In the genomic region with DNA sequence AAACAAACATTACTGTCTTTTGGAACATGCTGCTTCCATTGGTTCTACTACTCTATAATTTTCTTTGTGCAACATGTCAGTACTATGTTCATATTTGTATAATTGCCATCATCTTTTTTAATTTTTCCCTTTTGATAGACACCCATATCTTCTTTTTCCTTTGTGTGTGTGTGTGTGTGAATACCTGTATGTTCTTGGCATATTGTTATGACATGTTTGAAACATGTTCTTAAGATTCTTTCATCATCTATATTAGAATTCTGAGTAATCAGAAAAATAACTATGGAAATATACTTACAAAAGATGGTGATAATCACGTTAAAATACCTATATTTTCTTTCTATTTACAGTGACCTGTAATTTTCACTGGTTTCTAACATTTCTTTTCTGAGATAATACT, we compare ENCODE assay signal across 30 cellular contexts.
"Had no signal": no experiment of that assay in that cellular context is flagged by ENCODE, and none has a peak within 500 bp of the region (broad histone marks: within the 10 kb centered on the region; RNA-seq: fewer than 3 reads in every experiment).

No MANE protein-coding gene starts in this region.

- H3K27ac ChIP-seq: adrenal gland, breast epithelium, epithelial cell of prostate, esophagus squamous epithelium had no signal

- H3K36me3 Mint-ChIP-seq: brain had no signal

- DNase-seq: activated CD4-positive, alpha-beta T cell treated with anti-CD3 and anti-CD28 coated beads, Interleukin-2, amount 10 ng/mL, durations not matched to agents 24 days and 14 days; activated CD4-positive, CD25-positive, alpha-beta regulatory T cell; activated CD4-positive, CD25-positive, alpha-beta regulatory T cell treated with anti-CD3 and anti-CD28 coated beads, Interleukin-2, amount 50 U/mL, for 72 hours; activated CD8-positive, alpha-beta memory T cell treated with anti-CD3 and anti-CD28 coated beads, Interleukin-2, amount 10 ng/mL, durations not matched to agents 7 days and 5 days; activated CD8-positive, alpha-beta memory T cell treated with anti-CD3 and anti-CD28 coated beads, Interleukin-2, amount 50 U/mL, for 4 hours; activated CD8-positive, alpha-beta T cell treated with anti-CD3 and anti-CD28 coated beads, Interleukin-2, amount 10 ng/mL, durations not matched to agents 7 days and 5 days; activated effector memory CD4-positive, alpha-beta T cell treated with Interleukin-2 at 50 U/mL for 16 hours; activated naive CD8-positive, alpha-beta T cell treated with anti-CD3 and anti-CD28 coated beads for 36 hours; activated naive CD8-positive, alpha-beta T cell treated with anti-CD3 and anti-CD28 coated beads, Interleukin-2, amount 50 U/mL, for 24 hours; activated T-cell treated with anti-CD3 and anti-CD28 coated beads, Interleukin-2, amount 50 U/mL, for 1 hour; adrenal gland; amygdala; aorta; cortex of kidney; dermis blood vessel endothelial cell; effector CD4-positive, alpha-beta T cell; effector memory CD8-positive, alpha-beta T cell; esophagus squamous epithelium; head of caudate nucleus; T-helper 2 cell had no signal

- H3K9me3 Mint-ChIP-seq: activated naive CD4-positive, alpha-beta T cell treated with anti-CD3 and anti-CD28 coated beads, Interleukin-2, amount 50 U/mL, for 24 hours; brain; central memory CD8-positive, alpha-beta T cell had no signal

- ATAC-seq: activated CD4-positive, alpha-beta T cell treated with anti-CD3 and anti-CD28 coated beads for 36 hours; activated CD8-positive, alpha-beta memory T cell treated with anti-CD3 and anti-CD28 coated beads, Interleukin-2, amount 10 ng/mL, durations not matched to agents 7 days and 5 days; activated CD8-positive, alpha-beta T cell treated with anti-CD3 and anti-CD28 coated beads, Interleukin-2, amount 10 ng/mL, durations not matched to agents 7 days and 5 days; activated naive CD8-positive, alpha-beta T cell treated with anti-CD3 and anti-CD28 coated beads, Interleukin-2, amount 50 U/mL, for 24 hours; activated T-helper 17 cell treated with anti-CD3 and anti-CD28 coated beads, Interleukin-2, amount 50 U/mL, for 72 hours; effector memory CD8-positive, alpha-beta T cell had no signal

- H3K27ac Mint-ChIP-seq: activated CD4-positive, alpha-beta memory T cell treated with anti-CD3 and anti-CD28 coated beads for 36 hours; activated CD4-positive, alpha-beta T cell treated with anti-CD3 and anti-CD28 coated beads for 36 hours; activated CD4-positive, alpha-beta T cell treated with anti-CD3 and anti-CD28 coated beads, Interleukin-2, amount 10 ng/mL, durations not matched to agents 24 days and 14 days; activated CD8-positive, alpha-beta memory T cell treated with anti-CD3 and anti-CD28 coated beads, Interleukin-2, amount 10 ng/mL, durations not matched to agents 7 days and 5 days; activated CD8-positive, alpha-beta T cell treated with anti-CD3 and anti-CD28 coated beads, Interleukin-2, amount 10 ng/mL, durations not matched to agents 7 days and 5 days; activated naive CD4-positive, alpha-beta T cell treated with anti-CD3 and anti-CD28 coated beads for 36 hours; activated naive CD4-positive, alpha-beta T cell treated with anti-CD3 and anti-CD28 coated beads, Interleukin-2, amount 50 U/mL, for 24 hours; activated naive CD8-positive, alpha-beta T cell treated with anti-CD3 and anti-CD28 coated beads for 36 hours; activated naive CD8-positive, alpha-beta T cell treated with anti-CD3 and anti-CD28 coated beads, Interleukin-2, amount 50 U/mL, for 24 hours; activated T-helper 17 cell treated with anti-CD3 and anti-CD28 coated beads, Interleukin-2, amount 50 U/mL, for 72 hours; effector memory CD8-positive, alpha-beta T cell had no signal

- H3K27me3 ChIP-seq: adrenal gland, breast epithelium, esophagus squamous epithelium had no signal

- H3K9me3 ChIP-seq: adrenal gland, breast epithelium, esophagus squamous epithelium had no signal

- H3K4me3 ChIP-seq: adrenal gland, breast epithelium, esophagus squamous epithelium had no signal

- H3K27me3 Mint-ChIP-seq: activated naive CD4-positive, alpha-beta T cell treated with anti-CD3 and anti-CD28 coated beads, Interleukin-2, amount 50 U/mL, for 24 hours; central memory CD8-positive, alpha-beta T cell; effector memory CD8-positive, alpha-beta T cell had no signal

- H3K4me1 ChIP-seq: breast epithelium had no signal

- FAIRE-seq: colon had no signal

- H3K36me3 ChIP-seq: adrenal gland, breast epithelium, esophagus squamous epithelium had no signal

- H3K4me3 Mint-ChIP-seq: activated CD4-positive, alpha-beta memory T cell treated with anti-CD3 and anti-CD28 coated beads for 36 hours; activated CD4-positive, alpha-beta T cell treated with anti-CD3 and anti-CD28 coated beads for 36 hours; activated CD4-positive, alpha-beta T cell treated with anti-CD3 and anti-CD28 coated beads, Interleukin-2, amount 10 ng/mL, durations not matched to agents 24 days and 14 days; activated CD8-positive, alpha-beta memory T cell treated with anti-CD3 and anti-CD28 coated beads, Interleukin-2, amount 10 ng/mL, durations not matched to agents 7 days and 5 days; activated CD8-positive, alpha-beta T cell treated with anti-CD3 and anti-CD28 coated beads, Interleukin-2, amount 10 ng/mL, durations not matched to agents 7 days and 5 days; activated naive CD4-positive, alpha-beta T cell treated with anti-CD3 and anti-CD28 coated beads for 36 hours; activated naive CD4-positive, alpha-beta T cell treated with anti-CD3 and anti-CD28 coated beads, Interleukin-2, amount 50 U/mL, for 24 hours; activated naive CD8-positive, alpha-beta T cell treated with anti-CD3 and anti-CD28 coated beads for 36 hours; activated naive CD8-positive, alpha-beta T cell treated with anti-CD3 and anti-CD28 coated beads, Interleukin-2, amount 50 U/mL, for 24 hours; activated T-helper 17 cell treated with anti-CD3 and anti-CD28 coated beads, Interleukin-2, amount 50 U/mL, for 72 hours; central memory CD8-positive, alpha-beta T cell; effector memory CD8-positive, alpha-beta T cell had no signal
